Comparison of ENCODE assay signal across 35 cellular contexts in genomic region chr10:75326306-75326705, GRCh38.
"Had no signal": no experiment of that assay in that cellular context is flagged by ENCODE, and none has a peak within 500 bp of the region (broad histone marks: within the 10 kb centered on the region; RNA-seq: fewer than 3 reads in every experiment).

No MANE protein-coding gene starts in this region.

- H3K9me3 ChIP-seq: adrenal gland, body of pancreas had no signal

- FAIRE-seq: astrocyte, colon had no signal

- H3K4me3 Mint-ChIP-seq: activated B cell treated with CpG ODN at 0.5 μM for 24 hours; activated CD4-positive, alpha-beta memory T cell treated with anti-CD3 and anti-CD28 coated beads for 36 hours; activated CD4-positive, alpha-beta T cell treated with anti-CD3 and anti-CD28 coated beads, Interleukin-2, amount 10 ng/mL, durations not matched to agents 24 days and 14 days; activated CD8-positive, alpha-beta T cell treated with anti-CD3 and anti-CD28 coated beads for 36 hours; activated naive CD4-positive, alpha-beta T cell treated with anti-CD3 and anti-CD28 coated beads for 36 hours; activated naive CD8-positive, alpha-beta T cell treated with anti-CD3 and anti-CD28 coated beads for 36 hours; activated T-cell treated with anti-CD3 and anti-CD28 coated beads, Interleukin-2, amount 50 U/mL, for 4 hours; activated T-cell treated with anti-CD3 and anti-CD28 coated beads, Interleukin-2, amount 50 U/mL, for 72 hours; activated T-helper 1 cell treated with anti-CD3 and anti-CD28 coated beads, Interleukin-12 subunit alpha, Interleukin-12 subunit beta, Interleukin-2, Interleukin-4 antibody, amounts not matched to agents 30 ng/mL and 10 ng/mL and 1 ng/mL, durations not matched to agents 14 hours and 24 hours and 36 hours; activated T-helper 17 cell treated with anti-CD3 and anti-CD28 coated beads, Interleukin-2, amount 50 U/mL, for 72 hours; T-helper 2 cell treated with Interferon-gamma antibody and Interleukin-4, amounts not matched to agents 5 μg/mL and 100 μg/mL, for 36 hours had no signal

- H3K4me1 ChIP-seq: adrenal gland, body of pancreas, breast epithelium had no signal

- H3K9me3 Mint-ChIP-seq: activated CD4-positive, alpha-beta T cell treated with anti-CD3 and anti-CD28 coated beads, Interleukin-2, amount 10 ng/mL, durations not matched to agents 24 days and 14 days; T-helper 2 cell treated with Interferon-gamma antibody and Interleukin-4, amounts not matched to agents 5 μg/mL and 100 μg/mL, for 36 hours had no signal

- H3K27me3 ChIP-seq: adrenal gland, body of pancreas, breast epithelium had no signal

- H3K27ac Mint-ChIP-seq: activated B cell treated with CpG ODN at 0.5 μM for 24 hours; activated CD4-positive, alpha-beta memory T cell treated with anti-CD3 and anti-CD28 coated beads for 36 hours; activated CD4-positive, alpha-beta T cell treated with anti-CD3 and anti-CD28 coated beads, Interleukin-2, amount 10 ng/mL, durations not matched to agents 24 days and 14 days; activated CD8-positive, alpha-beta T cell treated with anti-CD3 and anti-CD28 coated beads for 36 hours; activated naive CD4-positive, alpha-beta T cell treated with anti-CD3 and anti-CD28 coated beads for 36 hours; activated naive CD4-positive, alpha-beta T cell treated with anti-CD3 and anti-CD28 coated beads, Interleukin-2, amount 50 U/mL, for 72 hours; activated naive CD8-positive, alpha-beta T cell treated with anti-CD3 and anti-CD28 coated beads for 36 hours; activated T-cell treated with anti-CD3 and anti-CD28 coated beads, Interleukin-2, amount 50 U/mL, for 72 hours; activated T-helper 1 cell treated with anti-CD3 and anti-CD28 coated beads, Interleukin-12 subunit alpha, Interleukin-12 subunit beta, Interleukin-2, Interleukin-4 antibody, amounts not matched to agents 30 ng/mL and 10 ng/mL and 1 ng/mL, durations not matched to agents 14 hours and 24 hours and 36 hours; activated T-helper 17 cell treated with anti-CD3 and anti-CD28 coated beads, Interleukin-2, amount 50 U/mL, for 72 hours; T-helper 2 cell treated with Interferon-gamma antibody and Interleukin-4, amounts not matched to agents 5 μg/mL and 100 μg/mL, for 36 hours had no signal

- H3K36me3 ChIP-seq: adrenal gland, brain microvascular endothelial cell, breast epithelium, WERI-Rb-1 had no signal

- DNase-seq: activated B cell treated with CpG ODN at 0.5 μM for 24 hours; activated CD4-positive, alpha-beta memory T cell treated with anti-CD3 and anti-CD28 coated beads for 36 hours; activated CD4-positive, alpha-beta T cell treated with anti-CD3 and anti-CD28 coated beads for 4 hours; activated CD4-positive, alpha-beta T cell treated with anti-CD3 and anti-CD28 coated beads, Interleukin-2, amount 50 U/mL, for 1 hour; activated CD4-positive, alpha-beta T cell treated with anti-CD3 and anti-CD28 coated beads, Interleukin-2, amount 50 U/mL, for 4 hours; activated CD4-positive, CD25-positive, alpha-beta regulatory T cell treated with anti-CD3 and anti-CD28 coated beads, Interleukin-2, amount 50 U/mL, for 72 hours; activated CD8-positive, alpha-beta memory T cell treated with anti-CD3 and anti-CD28 coated beads, Interleukin-2, amount 50 U/mL, for 4 hours; activated CD8-positive, alpha-beta T cell treated with anti-CD3 and anti-CD28 coated beads for 36 hours; activated effector memory CD4-positive, alpha-beta T cell treated with anti-CD3 and anti-CD28 coated beads, Interleukin-2, amount 50 U/mL, for 16 hours; activated gamma-delta T cell treated with Interleukin-2 at 50 U/mL for 16 hours; activated naive CD4-positive, alpha-beta T cell; activated naive CD4-positive, alpha-beta T cell treated with anti-CD3 and anti-CD28 coated beads for 36 hours; activated naive CD4-positive, alpha-beta T cell treated with anti-CD3 and anti-CD28 coated beads, Interleukin-2, amount 50 U/mL, for 16 hours; activated naive CD8-positive, alpha-beta T cell treated with anti-CD3 and anti-CD28 coated beads for 36 hours; activated T-cell treated with anti-CD3 and anti-CD28 coated beads for 4 hours; activated T-cell treated with anti-CD3 and anti-CD28 coated beads, Interleukin-2, amount 50 U/mL, for 1 hour; activated T-cell treated with anti-CD3 and anti-CD28 coated beads, Interleukin-2, amount 50 U/mL, for 4 hours; activated T-cell treated with anti-CD3 and anti-CD28 coated beads, Interleukin-2, amount 50 U/mL, for 72 hours; adrenal gland; amniotic stem cell; aorta; body of pancreas; brain microvascular endothelial cell; central memory CD4-positive, alpha-beta T cell; T-helper 2 cell; T-helper 9 cell; WERI-Rb-1 had no signal

- ATAC-seq: activated CD8-positive, alpha-beta T cell treated with anti-CD3 and anti-CD28 coated beads for 36 hours; activated naive CD4-positive, alpha-beta T cell treated with anti-CD3 and anti-CD28 coated beads, Interleukin-2, amount 50 U/mL, for 72 hours; activated T-cell treated with anti-CD3 and anti-CD28 coated beads, Interleukin-2, amount 50 U/mL, for 4 hours; activated T-cell treated with anti-CD3 and anti-CD28 coated beads, Interleukin-2, amount 50 U/mL, for 72 hours; activated T-helper 17 cell treated with anti-CD3 and anti-CD28 coated beads, Interleukin-2, amount 50 U/mL, for 72 hours; body of pancreas had no signal

- H3K36me3 Mint-ChIP-seq: activated CD4-positive, alpha-beta memory T cell treated with anti-CD3 and anti-CD28 coated beads for 36 hours; activated naive CD4-positive, alpha-beta T cell treated with anti-CD3 and anti-CD28 coated beads, Interleukin-2, amount 50 U/mL, for 72 hours; activated naive CD8-positive, alpha-beta T cell treated with anti-CD3 and anti-CD28 coated beads for 36 hours had no signal

- H3K4me3 ChIP-seq: adrenal gland, body of pancreas, breast epithelium had no signal

- H3K4me1 Mint-ChIP-seq: activated B cell treated with CpG ODN at 0.5 μM for 24 hours; activated CD4-positive, alpha-beta T cell treated with anti-CD3 and anti-CD28 coated beads, Interleukin-2, amount 10 ng/mL, durations not matched to agents 24 days and 14 days; activated naive CD8-positive, alpha-beta T cell treated with anti-CD3 and anti-CD28 coated beads for 36 hours; activated T-helper 17 cell treated with anti-CD3 and anti-CD28 coated beads, Interleukin-2, amount 50 U/mL, for 72 hours had no signal

- H3K27ac ChIP-seq: adrenal gland, body of pancreas, brain microvascular endothelial cell, breast epithelium, WERI-Rb-1 had no signal
